Comparison of ENCODE assay signal across 22 cellular contexts in the genomic region with DNA sequence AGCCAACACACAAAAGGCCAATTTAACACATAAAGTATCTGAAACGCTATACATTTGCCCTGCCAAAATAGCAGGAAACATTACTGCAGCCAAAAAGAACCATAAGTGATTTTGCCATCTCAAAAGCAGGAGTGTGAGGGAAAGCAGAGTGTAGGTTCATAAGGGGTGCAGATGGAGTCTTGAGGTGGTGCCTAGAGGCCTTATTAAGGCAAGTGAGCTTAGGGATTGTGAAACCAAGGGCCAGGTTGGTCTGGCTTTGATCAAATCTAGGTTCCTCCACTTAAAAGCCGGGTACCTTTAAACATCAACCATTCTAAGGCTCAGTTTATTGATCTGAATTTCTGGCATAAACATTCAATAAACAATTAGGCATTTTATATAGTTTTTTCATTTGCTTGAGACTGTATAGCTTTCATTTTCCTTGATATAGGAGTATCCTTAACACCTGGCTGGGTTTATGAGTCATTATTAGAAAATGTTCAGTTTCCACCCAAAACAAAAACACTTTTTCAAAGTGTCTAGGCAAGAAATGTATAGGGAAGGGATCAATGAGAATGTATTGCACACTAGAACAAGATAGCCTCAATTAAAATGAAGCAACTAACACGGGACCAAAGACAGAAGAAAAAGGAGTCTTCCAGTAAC. TPM values are rescaled to one million over a fixed set of nuclear protein-coding genes. Genes with fewer than 3 reads are reported as not detected.
DNase-seq lines count a peak whose midpoint lies in the region; ATAC-seq and TF ChIP-seq lines count a peak whose summit lies in the region.
"Had no signal": no experiment of that assay in that cellular context is flagged by ENCODE, and none has a peak within 500 bp of the region (broad histone marks: within the 10 kb centered on the region; RNA-seq: fewer than 3 reads in every experiment).

No MANE protein-coding gene starts in this region.

- no peaks in the 10 kb centered on the region for H3K36me3 ChIP-seq in HCT116 (ENCODE audit: control insufficient read depth in 1 of 2, insufficient read depth in 2 of 2, low read length in 2 of 2)
- H3K36me3 ChIP-seq: heart left ventricle, thyroid gland had no signal

- RAD21 ChIA-PET in HCT116 (lab: Charles Lee; ENCODE audit: low non-redundant PET in 1 of 2, low total read pairs in 2 of 2, uncharacterized antibody in 2 of 2, unreplicated experiment in 2 of 2), result no interaction called here

- peaks cover 47% of the 10 kb centered on the region for H3K79me2 ChIP-seq in HCT116 (ENCODE audit: insufficient read depth, low read length)

- no peaks in the 10 kb centered on the region for H3K9me3 Mint-ChIP-seq in activated CD4-positive, alpha-beta memory T cell treated with anti-CD3 and anti-CD28 coated beads for 36 hours
- H3K9me3 Mint-ChIP-seq in activated CD4-positive, alpha-beta memory T cell treated with anti-CD3 and anti-CD28 coated beads, Interleukin-2, amount 10 ng/mL, durations not matched to agents 7 days and 5 days, result no peaks in the 10 kb centered on the region
- no peaks in the 10 kb centered on the region for H3K9me3 Mint-ChIP-seq in activated T-helper 17 cell treated with anti-CD3 and anti-CD28 coated beads, Interleukin-2, amount 50 U/mL, for 72 hours
- H3K9me3 Mint-ChIP-seq in naive thymus-derived CD8-positive, alpha-beta T cell, result no peaks in the 10 kb centered on the region
- H3K9me3 Mint-ChIP-seq: nephron progenitor cell had no signal

- TF ChIP-seq CTCF in HCT116 (IDR thresholded peaks at IDR 0.05 in 2 of 3, conservative IDR thresholded peaks at IDR 0.05 in 1 of 3; ENCODE audit: borderline replicate concordance in 1 of 3, insufficient read depth in 1 of 3, low read depth in 2 of 3, low read length in 2 of 3), result no peak

- H3K9me3 ChIP-seq in HCT116 (ENCODE audit: control insufficient read depth in 1 of 2, insufficient read depth in 1 of 2, low read depth in 1 of 2, low read length in 2 of 2), result no peaks in the 10 kb centered on the region
- H3K9me3 ChIP-seq: heart left ventricle, psoas muscle, thyroid gland had no signal

- H2AFZ ChIP-seq in HCT116 (ENCODE audit: low read depth, low read length, poor library complexity, severe bottlenecking), result no peak overlapping the region

- CTCF ChIA-PET in activated CD4-positive, alpha-beta memory T cell treated with anti-CD3 and anti-CD28 coated beads for 36 hours (lab: Charles Lee), result interaction anchor here (0.7 to 0.8 kb wide), 2 partner anchors 34 to 269 kb away, joined by 3 read pairs; no protein-coding TSS in a partner anchor
- CTCF ChIA-PET in activated CD4-positive, alpha-beta memory T cell treated with anti-CD3 and anti-CD28 coated beads, Interleukin-2, amount 10 ng/mL, durations not matched to agents 7 days and 5 days (lab: Charles Lee), result interaction anchor here (1.0 kb wide), 1 partner anchor 9 kb away, joined by 3 read pairs; no protein-coding TSS in a partner anchor
- CTCF ChIA-PET in HCT116 (lab: Charles Lee), result interaction anchor here (0.5 kb wide), 1 partner anchor 14 kb away, joined by 3 read pairs; a partner anchor contains a TSS

- peak overlapping the region; percentile 38 for H3K27ac Mint-ChIP-seq in activated CD4-positive, alpha-beta memory T cell treated with anti-CD3 and anti-CD28 coated beads for 36 hours
- no peak overlapping the region for H3K27ac Mint-ChIP-seq in activated CD4-positive, alpha-beta memory T cell treated with anti-CD3 and anti-CD28 coated beads, Interleukin-2, amount 10 ng/mL, durations not matched to agents 7 days and 5 days
- H3K27ac Mint-ChIP-seq in activated T-helper 17 cell treated with anti-CD3 and anti-CD28 coated beads, Interleukin-2, amount 50 U/mL, for 72 hours, result peak overlapping the region; percentile 60
- peak overlapping the region in 9 of 10 donors; percentile 9 to 85 (median 60) for H3K27ac Mint-ChIP-seq in naive thymus-derived CD8-positive, alpha-beta T cell
- H3K27ac Mint-ChIP-seq: nephron progenitor cell had no signal

- POLR2A ChIA-PET in activated CD4-positive, alpha-beta memory T cell treated with anti-CD3 and anti-CD28 coated beads for 36 hours (lab: Charles Lee), result no interaction called here
- POLR2A ChIA-PET in activated CD4-positive, alpha-beta memory T cell treated with anti-CD3 and anti-CD28 coated beads, Interleukin-2, amount 10 ng/mL, durations not matched to agents 7 days and 5 days (lab: Charles Lee), result interaction anchor here (0.7 kb wide), 1 partner anchor 10 kb away, joined by 3 read pairs; no protein-coding TSS in a partner anchor
- POLR2A ChIA-PET in HCT116 (lab: Charles Lee), result no interaction called here
- POLR2A ChIA-PET in naive thymus-derived CD8-positive, alpha-beta T cell (lab: Charles Lee), result interaction anchor here (1.7 to 4.3 kb wide), 2 partner anchors 10 to 14 kb away, joined by 4 to 20 read pairs; a partner anchor contains a TSS

- no peak for DNase-seq in activated CD4-positive, alpha-beta memory T cell treated with anti-CD3 and anti-CD28 coated beads for 36 hours
- DNase-seq in activated CD4-positive, alpha-beta memory T cell treated with anti-CD3 and anti-CD28 coated beads, Interleukin-2, amount 10 ng/mL, durations not matched to agents 7 days and 5 days, result no peak
- DNase-seq in HCT116 (ENCODE audit: low read depth, low spot score) (no peak), 8988T (no peak), NCI-H146 (lab: John Stamatoyannopoulos, UW) (no peak)
- no peak for DNase-seq in naive thymus-derived CD8-positive, alpha-beta T cell
- DNase-seq: activated CD8-positive, alpha-beta memory T cell treated with anti-CD3 and anti-CD28 coated beads for 24 hours; aorta; C1 segment of cervical spinal cord; cerebellar nuclear complex; DND-41; effector memory CD4-positive, alpha-beta T cell; heart left ventricle; kidney; NCI-H1694 treated with DMSO at 0.1 percent for 48 hours; nephron progenitor cell; psoas muscle; stimulated activated CD8-positive, alpha-beta memory T cell treated with anti-CD3 and anti-CD28 coated beads, Interleukin-4, amount 100 ng/mL, for 48 hours; T-helper 1 cell; thyroid gland had no signal

- no peak for TF ChIP-seq RAD21 in HCT116 (IDR thresholded peaks at IDR 0.05; ENCODE audit: low read depth)

- intact Hi-C loops in activated CD4-positive, alpha-beta memory T cell treated with anti-CD3 and anti-CD28 coated beads for 36 hours (cut with micrococcal nuclease), result no loop called here
- intact Hi-C loops in HCT116 (cut with micrococcal nuclease), result no loop called here

- peaks cover 15 to 30% of the 10 kb centered on the region in 2 experiments for H3K4me1 ChIP-seq in HCT116 (ENCODE audit: control insufficient read depth in 1 of 2, insufficient read depth in 2 of 2, low read length in 2 of 2)

- H3K9ac ChIP-seq in HCT116 (ENCODE audit: low read length), result no peak overlapping the region

- H4K20me1 ChIP-seq in HCT116 (ENCODE audit: insufficient read depth), result peaks cover 9% of the 10 kb centered on the region; the same call in 1 of the 2 replicates

- no peaks in the 10 kb centered on the region for H3K36me3 Mint-ChIP-seq in activated CD4-positive, alpha-beta memory T cell treated with anti-CD3 and anti-CD28 coated beads for 36 hours
- no peaks in the 10 kb centered on the region for H3K36me3 Mint-ChIP-seq in activated CD4-positive, alpha-beta memory T cell treated with anti-CD3 and anti-CD28 coated beads, Interleukin-2, amount 10 ng/mL, durations not matched to agents 7 days and 5 days (ENCODE audit: low read depth)
- H3K36me3 Mint-ChIP-seq in activated T-helper 17 cell treated with anti-CD3 and anti-CD28 coated beads, Interleukin-2, amount 50 U/mL, for 72 hours (ENCODE audit: low read depth), result no peaks in the 10 kb centered on the region
- H3K36me3 Mint-ChIP-seq in naive thymus-derived CD8-positive, alpha-beta T cell, result peaks cover 0 to 3% (median 0%) of the 10 kb centered on the region in 3 donors

- no peaks in the 10 kb centered on the region for H3K27me3 ChIP-seq in HCT116 (ENCODE audit: insufficient read depth, low read length)
- H3K27me3 ChIP-seq: heart left ventricle, thyroid gland had no signal

- no peaks in the 10 kb centered on the region for H3K27me3 Mint-ChIP-seq in activated CD4-positive, alpha-beta memory T cell treated with anti-CD3 and anti-CD28 coated beads for 36 hours
- H3K27me3 Mint-ChIP-seq in activated CD4-positive, alpha-beta memory T cell treated with anti-CD3 and anti-CD28 coated beads, Interleukin-2, amount 10 ng/mL, durations not matched to agents 7 days and 5 days, result no peaks in the 10 kb centered on the region
- H3K27me3 Mint-ChIP-seq in activated T-helper 17 cell treated with anti-CD3 and anti-CD28 coated beads, Interleukin-2, amount 50 U/mL, for 72 hours, result no peaks in the 10 kb centered on the region
- no peaks in the 10 kb centered on the region for H3K27me3 Mint-ChIP-seq in naive thymus-derived CD8-positive, alpha-beta T cell

- peak overlapping the region; percentile 25; the same call in 1 of the 2 replicates for H3K4me2 ChIP-seq in HCT116 (ENCODE audit: low read length)

- no peak overlapping the region for H3K4me3 ChIP-seq in HCT116 (replicated peaks in 1 of 2; ENCODE audit: low read depth in 1 of 2, low read length in 2 of 2)
- H3K4me3 ChIP-seq: heart left ventricle, psoas muscle, thyroid gland had no signal

- H3K27ac ChIP-seq in HCT116 (ENCODE audit: low read depth, low read length), result no peak overlapping the region
- H3K27ac ChIP-seq: heart left ventricle, psoas muscle, thyroid gland had no signal

- peaks cover 53% of the 10 kb centered on the region for H3K4me1 Mint-ChIP-seq in activated CD4-positive, alpha-beta memory T cell treated with anti-CD3 and anti-CD28 coated beads for 36 hours (ENCODE audit: low read depth)
- H3K4me1 Mint-ChIP-seq in activated CD4-positive, alpha-beta memory T cell treated with anti-CD3 and anti-CD28 coated beads, Interleukin-2, amount 10 ng/mL, durations not matched to agents 7 days and 5 days, result peaks cover 47% of the 10 kb centered on the region
- H3K4me1 Mint-ChIP-seq in activated T-helper 17 cell treated with anti-CD3 and anti-CD28 coated beads, Interleukin-2, amount 50 U/mL, for 72 hours, result peaks cover 36% of the 10 kb centered on the region
- H3K4me1 Mint-ChIP-seq in naive thymus-derived CD8-positive, alpha-beta T cell, result peaks cover 28 to 66% (median 57%) of the 10 kb centered on the region in 4 donors

- no peak for ATAC-seq in HCT116
- ATAC-seq in activated T-helper 17 cell treated with anti-CD3 and anti-CD28 coated beads, Interleukin-2, amount 50 U/mL, for 72 hours (replicated peaks), result no peak
- ATAC-seq in naive thymus-derived CD8-positive, alpha-beta T cell, result no peak
- no peak for ATAC-seq in GM19397 (IDR thresholded peaks at IDR 0.05; ENCODE audit: unreplicated experiment)
- ATAC-seq: heart left ventricle, psoas muscle had no signal

- TF ChIP-seq POLR2A in HCT116 (IDR thresholded peaks at IDR 0.05; ENCODE audit: borderline replicate concordance, extremely low read depth, insufficient read depth, insufficient read length), result no peak

- no peak overlapping the region for H3K4me3 Mint-ChIP-seq in activated CD4-positive, alpha-beta memory T cell treated with anti-CD3 and anti-CD28 coated beads for 36 hours
- no peak overlapping the region for H3K4me3 Mint-ChIP-seq in activated CD4-positive, alpha-beta memory T cell treated with anti-CD3 and anti-CD28 coated beads, Interleukin-2, amount 10 ng/mL, durations not matched to agents 7 days and 5 days
- peak overlapping the region; percentile 30 for H3K4me3 Mint-ChIP-seq in activated T-helper 17 cell treated with anti-CD3 and anti-CD28 coated beads, Interleukin-2, amount 50 U/mL, for 72 hours
- peak overlapping the region in 9 of 10 donors; percentile 2 to 55 (median 15) for H3K4me3 Mint-ChIP-seq in naive thymus-derived CD8-positive, alpha-beta T cell
- H3K4me3 Mint-ChIP-seq: nephron progenitor cell had no signal

- BruUV-seq in HCT116 (replicated peaks; lab: Mats Ljungman, UMichigan), result no TSS peak

- H3K9me2 ChIP-seq in HCT116 (ENCODE audit: insufficient read depth), result no peaks in the 10 kb centered on the region

RNA-seq across cellular contexts. Expression of a gene that starts 14.2 kb away (rescaled TPM):
- total RNA-seq in activated CD4-positive, alpha-beta memory T cell treated with anti-CD3 and anti-CD28 coated beads for 36 hours, result 100 to 1,000 TPM; 115 to 128 TPM
- 100 to 1,000 TPM; 204 to 205 TPM for total RNA-seq in activated CD4-positive, alpha-beta memory T cell treated with anti-CD3 and anti-CD28 coated beads, Interleukin-2, amount 10 ng/mL, durations not matched to agents 7 days and 5 days
- 53.2 TPM for total RNA-seq in HCT116 (2021; ENCODE audit: unreplicated experiment)
- 36.3 and 38.1 TPM in 2 replicates for polyA plus RNA-seq in HCT116 (2012)
- total RNA-seq in activated T-helper 17 cell treated with anti-CD3 and anti-CD28 coated beads, Interleukin-2, amount 50 U/mL, for 72 hours, result 100 to 1,000 TPM; 123 to 142 TPM
- 100 to 1,000 TPM; 346 to 361 TPM for total RNA-seq in naive thymus-derived CD8-positive, alpha-beta T cell
- 100 to 1,000 TPM; 162 to 244 (median 174) TPM for polyA plus RNA-seq in naive thymus-derived CD8-positive, alpha-beta T cell

Comparison
In these comparisons a context has a peak if more than half of its experiments do, and no peak if none do; other contexts are left out.
1. POLR2A ChIA-PET loops: an anchor here in activated CD4-positive, alpha-beta memory T cell treated with anti-CD3 and anti-CD28 coated beads, Interleukin-2, amount 10 ng/mL, durations not matched to agents 7 days and 5 days (0.7 kb wide) and naive thymus-derived CD8-positive, alpha-beta T cell (1.7 to 4.3 kb wide); none called in activated CD4-positive, alpha-beta memory T cell treated with anti-CD3 and anti-CD28 coated beads for 36 hours and HCT116.
2. H3K4me3 Mint-ChIP-seq: peak in activated T-helper 17 cell treated with anti-CD3 and anti-CD28 coated beads, Interleukin-2, amount 50 U/mL, for 72 hours (single experiment) and naive thymus-derived CD8-positive, alpha-beta T cell (9 of 10); none in activated CD4-positive, alpha-beta memory T cell treated with anti-CD3 and anti-CD28 coated beads for 36 hours (single experiment) and activated CD4-positive, alpha-beta memory T cell treated with anti-CD3 and anti-CD28 coated beads, Interleukin-2, amount 10 ng/mL, durations not matched to agents 7 days and 5 days (single experiment).